Comparison of ENCODE assay signal across 18 cellular contexts in genomic region chr6:37916675-37917074, GRCh38.
DNase-seq lines count a peak whose midpoint lies in the region; ATAC-seq, FAIRE-seq and TF ChIP-seq lines count a peak whose summit lies in the region.
"Had no signal": no experiment of that assay in that cellular context is flagged by ENCODE, and none has a peak within 500 bp of the region (broad histone marks: within the 10 kb centered on the region; RNA-seq: fewer than 3 reads in every experiment).

No MANE protein-coding gene starts in this region.

- no peaks in the 10 kb centered on the region for H3K27me3 ChIP-seq in HepG2 (ENCODE audit: control insufficient read depth in 1 of 2, insufficient read depth in 2 of 2, low read length in 2 of 2)
- H3K27me3 ChIP-seq in right lobe of liver, result no peaks in the 10 kb centered on the region
- no peaks in the 10 kb centered on the region for H3K27me3 ChIP-seq in mammary epithelial cell (ENCODE audit: insufficient read depth, low read length)
- no peaks in the 10 kb centered on the region for H3K27me3 ChIP-seq in heart right ventricle
- H3K27me3 ChIP-seq: SJCRH30 had no signal

- POLR2A ChIA-PET in HepG2 (lab: Yijun Ruan, JAX), result no interaction called here

- H3K79me2 ChIP-seq in HepG2 (ENCODE audit: insufficient read depth, low read length), result peaks cover 47% of the 10 kb centered on the region
- peaks cover 88% of the 10 kb centered on the region for H3K79me2 ChIP-seq in mammary epithelial cell (ENCODE audit: insufficient read depth, low read length)

- TF ChIP-seq POLR2A in HepG2 (IDR thresholded peaks at IDR 0.05; ENCODE audit: insufficient read depth in 1 of 2, low read depth in 2 of 2, low read length in 2 of 2) (no peak), right lobe of liver (IDR thresholded peaks at IDR 0.05) (no peak)

- TF ChIP-seq RAD21 in HepG2 (CRISPR knock-in tag; IDR thresholded peaks at IDR 0.05), result no peak

- intact Hi-C loops in HepG2 (cut with micrococcal nuclease; ENCODE audit: unreplicated experiment) (no loop called here), right lobe of liver (cut with DNase I) (no loop called here), mammary epithelial cell (cut with micrococcal nuclease) (no loop called here), heart right ventricle (cut with DNase I) (no loop called here)

- ATAC-seq in HepG2 (peak; percentile 51; the same call in 2 of the 3 replicates), right lobe of liver (no peak), heart right ventricle (no peak)

- DNase-seq in HepG2 (ENCODE audit: low spot score), result no peak
- no peak for DNase-seq in right lobe of liver
- peak; percentile 66 for DNase-seq in mammary epithelial cell
- DNase-seq in kidney tubule cell (ENCODE audit: low spot score), result peak; percentile 28
- DNase-seq in NCI-H1694 (lab: John Stamatoyannopoulos, UW), result no peak
- DNase-seq in heart right ventricle, result no peak
- no peak for DNase-seq in GM20000 (ENCODE audit: low spot score)
- DNase-seq in pons (ENCODE audit: low spot score), result no peak
- DNase-seq: DMS 273 treated with DMSO at 0.1 percent for 48 hours, DND-41, KBM-7, NCI-H1105 treated with DMSO at 0.1 percent for 48 hours, NCI-H187, NCI-H2107, NCI-H524, NCI-H82, SJCRH30 had no signal

- H3K9me3 ChIP-seq in HepG2 (ENCODE audit: low read length), result no peaks in the 10 kb centered on the region
- no peaks in the 10 kb centered on the region for H3K9me3 ChIP-seq in right lobe of liver
- H3K9me3 ChIP-seq in mammary epithelial cell (replicated peaks; ENCODE audit: insufficient read depth, low read length), result no peaks in the 10 kb centered on the region
- H3K9me3 ChIP-seq in heart right ventricle, result no peaks in the 10 kb centered on the region
- H3K9me3 ChIP-seq: HAP-1, SJCRH30 had no signal

- H2AFZ ChIP-seq in HepG2 (ENCODE audit: low read length) (no peak overlapping the region), mammary epithelial cell (ENCODE audit: low read depth, low read length) (no peak overlapping the region)

- 0 out of 5 replicates have a peak, but pooled peaks cover 0 to 1% of the 10 kb centered on the region in 2 experiments for H3K36me3 ChIP-seq in HepG2 (replicated peaks in 1 of 2; ENCODE audit: control insufficient read depth in 1 of 2, insufficient read depth in 2 of 2, low read length in 2 of 2)
- H3K36me3 ChIP-seq in right lobe of liver, result peaks cover 0 to 4% (median 0%) of the 10 kb centered on the region in 4 donors
- no peaks in the 10 kb centered on the region for H3K36me3 ChIP-seq in mammary epithelial cell (ENCODE audit: insufficient read depth, low read length)
- H3K36me3 ChIP-seq in heart right ventricle, result peaks cover 0 to 13% (median 0%) of the 10 kb centered on the region in 9 donors
- H3K36me3 ChIP-seq: HAP-1 had no signal

- in situ Hi-C loops in HepG2 (cut with HindIII; ENCODE audit: extremely low pct_ligation_motif_present, low pct_unique_long_range_greater_than_20kb) (no loop called here), mammary epithelial cell (cut with MboI; ENCODE audit: low sequenced_read_pairs in 2 of 2) (no loop called here)

- no peak for TF ChIP-seq CTCF in HepG2 (CRISPR knock-in tag; IDR thresholded peaks at IDR 0.05)
- TF ChIP-seq CTCF in right lobe of liver (IDR thresholded peaks at IDR 0.05), result no peak
- no peak for TF ChIP-seq CTCF in mammary epithelial cell (conservative IDR thresholded peaks at IDR 0.05 in 1 of 2, IDR thresholded peaks at IDR 0.05 in 1 of 2; ENCODE audit: extremely low read depth in 1 of 2, insufficient read depth in 1 of 2, low read depth in 1 of 2, low read length in 2 of 2)
- no peak for TF ChIP-seq CTCF in heart right ventricle (IDR thresholded peaks at IDR 0.05)
- no peak for TF ChIP-seq CTCF in GM20000 (IDR thresholded peaks at IDR 0.05; ENCODE audit: extremely low read depth, missing control alignments)

- peaks cover 32% of the 10 kb centered on the region for H3K4me1 ChIP-seq in HepG2 (ENCODE audit: insufficient read depth, low read length)
- peaks cover 0 to 15% (median 0%) of the 10 kb centered on the region in 4 donors for H3K4me1 ChIP-seq in right lobe of liver
- H3K4me1 ChIP-seq in mammary epithelial cell (ENCODE audit: insufficient read depth, low read length), result peaks cover 25% of the 10 kb centered on the region
- peaks cover 0 to 55% (median 26%) of the 10 kb centered on the region in 9 donors for H3K4me1 ChIP-seq in heart right ventricle
- H3K4me1 ChIP-seq: SJCRH30 had no signal

- TF ChIP-seq EP300 in HepG2 (IDR thresholded peaks at IDR 0.05; ENCODE audit: low read depth in 2 of 2, low read length in 2 of 2) (no peak), HepG2 (CRISPR knock-in tag; IDR thresholded peaks at IDR 0.05; ENCODE audit: borderline replicate concordance) (no peak)

- H3K4me3 ChIP-seq in HepG2 (replicated peaks in 1 of 3; ENCODE audit: insufficient read depth in 1 of 3, low read depth in 2 of 3, low read length in 3 of 3) (no peak overlapping the region), right lobe of liver (no peak overlapping the region), mammary epithelial cell (replicated peaks in 1 of 3; ENCODE audit: insufficient read depth in 1 of 3, low read depth in 2 of 3, low read length in 3 of 3) (no peak overlapping the region), heart right ventricle (no peak overlapping the region)
- H3K4me3 ChIP-seq: HAP-1, SJCRH30 had no signal

- H4K20me1 ChIP-seq in HepG2 (ENCODE audit: insufficient read depth, low read length) (peaks cover 22% of the 10 kb centered on the region), mammary epithelial cell (ENCODE audit: insufficient read depth, low read length) (peaks cover 2% of the 10 kb centered on the region)

- no peak for FAIRE-seq in HepG2 (lab: Jason Lieb, UNC)

- H3K27ac ChIP-seq in HepG2 (ENCODE audit: extremely low read length, insufficient read depth, low read length) (no peak overlapping the region), right lobe of liver (no peak overlapping the region), mammary epithelial cell (ENCODE audit: insufficient read depth, low read depth, low read length) (no peak overlapping the region), heart right ventricle (no peak overlapping the region)
- H3K27ac ChIP-seq: SJCRH30 had no signal

- WGBS in HepG2 (ENCODE audit: low lambda C conversion rate), result 100% methylated on average over 2 of the region's 2 CpGs
- 100% methylated on average over 2 of the region's 2 CpGs for WGBS in right lobe of liver (ENCODE audit: insufficient coverage, low coverage, low lambda C conversion rate, missing lambda C conversion rate)
- 94% methylated on average over 2 of the region's 2 CpGs for WGBS in mammary epithelial cell (ENCODE audit: low coverage, missing lambda C conversion rate)
- 99% methylated on average over 2 of the region's 2 CpGs for WGBS in heart right ventricle, 2 donors

- dilution Hi-C loops in mammary epithelial cell (cut with HindIII; ENCODE audit: low sequenced_read_pairs), result no loop called here

- CTCF ChIA-PET in HepG2 (lab: Yijun Ruan, JAX; ENCODE audit: low intra/inter-chr PET ratio, low total read pairs) (no interaction called here), mammary epithelial cell (lab: Charles Lee; ENCODE audit: low non-redundant PET) (interaction anchor here (0.7 kb wide), 1 partner anchor 218 kb away, joined by 4 read pairs; no protein-coding TSS in a partner anchor)

- H3K4me2 ChIP-seq in HepG2 (ENCODE audit: low read depth, low read length) (no peak overlapping the region), mammary epithelial cell (ENCODE audit: insufficient read depth, low read depth, low read length) (no peak overlapping the region)

- BruUV-seq in HepG2 (replicated peaks; lab: Mats Ljungman, UMichigan), result no TSS peak
- no TSS peak for BruUV-seq in mammary epithelial cell (replicated peaks; lab: Mats Ljungman, UMichigan)

- H3K9ac ChIP-seq in HepG2 (ENCODE audit: insufficient read depth, low read depth, low read length) (no peak overlapping the region), mammary epithelial cell (ENCODE audit: insufficient read depth, low read length) (no peak overlapping the region)

TF ChIP-seq in HepG2, 621 proteins besides CTCF, POLR2A, EP300 and RAD21 (continues in another document):
- TF ChIP-seq ZNF446 (CRISPR knock-in tag; IDR thresholded peaks at IDR 0.05) (no peak), GMEB1 (CRISPR knock-in tag; IDR thresholded peaks at IDR 0.05; ENCODE audit: borderline replicate concordance) (no peak), SNAPC2 (CRISPR knock-in tag; IDR thresholded peaks at IDR 0.05) (no peak), ZNF572 (CRISPR knock-in tag; IDR thresholded peaks at IDR 0.05) (no peak)

Comparison
In these comparisons a context has a peak if more than half of its experiments do, and no peak if none do; other contexts are left out.
1. DNase-seq: peak in mammary epithelial cell (single experiment) and kidney tubule cell (single experiment); none in HepG2 (single experiment), right lobe of liver (0 of 3), NCI-H1694 (single experiment), heart right ventricle (0 of 2), GM20000 (single experiment) and pons (single experiment).